In the genomic region with DNA sequence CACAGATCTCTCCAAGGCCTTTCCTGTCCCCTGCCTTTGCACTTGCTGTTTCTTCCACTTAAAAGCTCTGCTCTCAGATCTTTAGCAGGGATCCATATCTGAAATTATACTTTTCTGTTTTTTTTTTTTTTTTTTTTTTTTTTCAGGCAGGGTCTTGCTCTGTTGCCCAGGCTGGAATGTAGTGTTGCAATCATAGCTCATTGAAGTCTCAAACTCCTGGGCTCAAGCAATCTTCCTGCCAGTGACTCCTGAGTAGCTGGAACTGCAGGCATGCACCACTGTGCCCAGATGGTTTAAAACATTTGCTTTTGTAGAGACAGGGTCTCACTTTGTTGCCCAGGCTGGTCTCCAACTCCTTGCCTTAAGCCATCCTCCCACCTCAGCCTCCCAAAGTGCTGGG, we compare ENCODE assay signal across 16 cellular contexts. TPM values are rescaled to one million over a fixed set of nuclear protein-coding genes. Genes with fewer than 3 reads are reported as not detected.
DNase-seq lines count a peak whose midpoint lies in the region; ATAC-seq, FAIRE-seq and TF ChIP-seq lines count a peak whose summit lies in the region.
"Had no signal": no experiment of that assay in that cellular context is flagged by ENCODE, and none has a peak within 500 bp of the region (broad histone marks: within the 10 kb centered on the region; RNA-seq: fewer than 3 reads in every experiment).

No MANE protein-coding gene starts in this region.

- TF ChIP-seq CTCF in AG10803 (conservative IDR thresholded peaks at IDR 0.05; ENCODE audit: low read length) = no peak
- TF ChIP-seq CTCF in PC-3 (conservative IDR thresholded peaks at IDR 0.05; ENCODE audit: low read depth, low read length) = no peak
- no peak for TF ChIP-seq CTCF in endothelial cell of umbilical vein (IDR thresholded peaks at IDR 0.05; ENCODE audit: extremely low read depth in 1 of 2, insufficient read depth in 1 of 2, low read depth in 1 of 2, low read length in 2 of 2)
- no peak for TF ChIP-seq CTCF in adrenal gland (IDR thresholded peaks at IDR 0.05)

- peak; percentile 44 for FAIRE-seq in endothelial cell of umbilical vein (lab: Jason Lieb, UNC)
- FAIRE-seq: urothelium cell line had no signal

- H3K4me3 Mint-ChIP-seq in activated T-helper 17 cell treated with anti-CD3 and anti-CD28 coated beads, Interleukin-2, amount 50 U/mL, for 72 hours = no peak overlapping the region
- H3K4me3 Mint-ChIP-seq: activated naive CD8-positive, alpha-beta T cell treated with anti-CD3 and anti-CD28 coated beads, Interleukin-2, amount 50 U/mL, for 24 hours had no signal

- H3K36me3 Mint-ChIP-seq in activated T-helper 17 cell treated with anti-CD3 and anti-CD28 coated beads, Interleukin-2, amount 50 U/mL, for 72 hours (ENCODE audit: low read depth) = no peaks in the 10 kb centered on the region

- peaks cover 31% of the 10 kb centered on the region for H3F3A ChIP-seq in PC-3 (ENCODE audit: low read length, unreplicated experiment)

- H4K20me1 ChIP-seq in PC-3 (ENCODE audit: low read length) (no peaks in the 10 kb centered on the region), endothelial cell of umbilical vein (replicated peaks; ENCODE audit: control insufficient read depth, extremely low read depth, insufficient read depth, low read length) (no peaks in the 10 kb centered on the region)

- H3K27ac ChIP-seq in PC-3 (ENCODE audit: low read length) (peak overlapping the region; percentile 89), endothelial cell of umbilical vein (ENCODE audit: insufficient read depth, low read depth, low read length) (peak overlapping the region; percentile 82), adrenal gland (peak overlapping the region in 1 of 5 donors; percentile 8)

- CTCF ChIA-PET in PC-3 (lab: Charles Lee) (interaction anchor here (0.6 to 1.8 kb wide), 8 partner anchors 7 to 960 kb away, joined by 3 to 11 read pairs (median 4); no protein-coding TSS in a partner anchor), endothelial cell of umbilical vein (lab: Charles Lee) (interaction anchor here (0.6 to 7.5 kb wide), 15 partner anchors 9 to 69 kb away, joined by 3 to 60 read pairs (median 7); no protein-coding TSS in a partner anchor)

- H3K4me2 ChIP-seq in PC-3 (ENCODE audit: low read length) (peak overlapping the region; percentile 69), endothelial cell of umbilical vein (ENCODE audit: insufficient read depth, low read length) (peak overlapping the region; percentile 74)

- H2AFZ ChIP-seq in PC-3 (ENCODE audit: low read length) = no peak overlapping the region
- H2AFZ ChIP-seq in endothelial cell of umbilical vein (ENCODE audit: low read depth, low read length) = peak overlapping the region; percentile 22

- intact Hi-C loops in PC-3 (cut with micrococcal nuclease) = loop anchor here (1.0 to 10.0 kb wide), 4 partner anchors 8 to 959 kb away; a partner anchor contains a TSS
- intact Hi-C loops in endothelial cell of umbilical vein (cut with micrococcal nuclease) = loop anchor here (2.0 kb wide), 1 partner anchor 19 kb away; no protein-coding TSS in a partner anchor
- intact Hi-C loops in posterior vena cava (cut with DNase I) = loop anchor here in 1 of 2 donors (5.0 kb wide), 1 partner anchor 56 kb away; no protein-coding TSS in a partner anchor
- intact Hi-C loops in adrenal gland (cut with DNase I) = no loop called here

- H3K9me1 ChIP-seq in endothelial cell of umbilical vein (replicated peaks; ENCODE audit: control insufficient read depth, extremely low read depth, insufficient read depth, low read length) = no peaks in the 10 kb centered on the region

- H3K27me3 ChIP-seq in PC-3 (ENCODE audit: low read length) = no peaks in the 10 kb centered on the region
- no peaks in the 10 kb centered on the region for H3K27me3 ChIP-seq in endothelial cell of umbilical vein (ENCODE audit: control insufficient read depth in 2 of 2, insufficient read depth in 2 of 2, low read length in 2 of 2)
- no peaks in the 10 kb centered on the region for H3K27me3 ChIP-seq in adrenal gland

- H3K9ac ChIP-seq in PC-3 (ENCODE audit: low read length) = peak overlapping the region; percentile 62
- H3K9ac ChIP-seq in endothelial cell of umbilical vein (replicated peaks; ENCODE audit: extremely low read depth, insufficient read depth, low read length) = peak overlapping the region; percentile 58

- H3K9me3 ChIP-seq in PC-3 (ENCODE audit: low read length) = no peaks in the 10 kb centered on the region
- no peaks in the 10 kb centered on the region for H3K9me3 ChIP-seq in endothelial cell of umbilical vein (replicated peaks; ENCODE audit: control insufficient read depth, insufficient read depth, low read length)
- no peaks in the 10 kb centered on the region for H3K9me3 ChIP-seq in adrenal gland (replicated peaks in 1 of 3)
- H3K9me3 ChIP-seq: HAP-1 had no signal

- H3K4me3 ChIP-seq in AG10803 (ENCODE audit: low read length) = no peak overlapping the region
- peak overlapping the region; percentile 4; the same call in 1 of the 2 replicates for H3K4me3 ChIP-seq in PC-3 (ENCODE audit: low read length)
- H3K4me3 ChIP-seq in endothelial cell of umbilical vein (replicated peaks in 1 of 3; ENCODE audit: insufficient read depth in 1 of 3, low read depth in 1 of 3, low read length in 3 of 3) = no peak overlapping the region
- no peak overlapping the region for H3K4me3 ChIP-seq in adrenal gland
- H3K4me3 ChIP-seq: HAP-1 had no signal

- peaks cover 70% of the 10 kb centered on the region for H3K4me1 ChIP-seq in PC-3 (ENCODE audit: insufficient read depth, low read length)
- H3K4me1 ChIP-seq in endothelial cell of umbilical vein (ENCODE audit: control insufficient read depth, extremely low read depth, insufficient read depth, low read length) = peaks cover 62% of the 10 kb centered on the region
- peaks cover 0 to 18% of the 10 kb centered on the region in 2 donors for H3K4me1 ChIP-seq in adrenal gland (replicated peaks in 1 of 2)

- ATAC-seq in PC-3 = peak; percentile 5
- no peak for ATAC-seq in activated T-helper 17 cell treated with anti-CD3 and anti-CD28 coated beads, Interleukin-2, amount 50 U/mL, for 72 hours (replicated peaks)
- ATAC-seq: activated naive CD8-positive, alpha-beta T cell treated with anti-CD3 and anti-CD28 coated beads, Interleukin-2, amount 50 U/mL, for 24 hours; Right ventricle myocardium inferior; sciatic nerve had no signal

- H3K79me2 ChIP-seq in PC-3 (ENCODE audit: low read length) = no peaks in the 10 kb centered on the region
- H3K79me2 ChIP-seq in endothelial cell of umbilical vein (ENCODE audit: control insufficient read depth, insufficient read depth, low read length) = no peaks in the 10 kb centered on the region

- H3K27ac Mint-ChIP-seq in activated T-helper 17 cell treated with anti-CD3 and anti-CD28 coated beads, Interleukin-2, amount 50 U/mL, for 72 hours = no peak overlapping the region
- H3K27ac Mint-ChIP-seq: activated naive CD8-positive, alpha-beta T cell treated with anti-CD3 and anti-CD28 coated beads, Interleukin-2, amount 50 U/mL, for 24 hours had no signal

- H3K9me3 Mint-ChIP-seq in activated T-helper 17 cell treated with anti-CD3 and anti-CD28 coated beads, Interleukin-2, amount 50 U/mL, for 72 hours = no peaks in the 10 kb centered on the region
- H3K9me3 Mint-ChIP-seq: activated naive CD8-positive, alpha-beta T cell treated with anti-CD3 and anti-CD28 coated beads, Interleukin-2, amount 50 U/mL, for 24 hours had no signal

- TF ChIP-seq POLR2A in endothelial cell of umbilical vein (IDR thresholded peaks at IDR 0.05; ENCODE audit: low read depth, low read length) (no peak), adrenal gland (IDR thresholded peaks at IDR 0.05) (no peak)

- H3K27me3 Mint-ChIP-seq in activated T-helper 17 cell treated with anti-CD3 and anti-CD28 coated beads, Interleukin-2, amount 50 U/mL, for 72 hours = peaks cover 3% of the 10 kb centered on the region

- H3K36me3 ChIP-seq in PC-3 (ENCODE audit: low read depth, low read length) (no peaks in the 10 kb centered on the region), endothelial cell of umbilical vein (ENCODE audit: control insufficient read depth in 2 of 2, extremely low read depth in 1 of 2, insufficient read depth in 2 of 2, low read length in 2 of 2) (no peaks in the 10 kb centered on the region), adrenal gland (replicated peaks in 1 of 2) (no peaks in the 10 kb centered on the region)
- H3K36me3 ChIP-seq: HAP-1 had no signal

- POLR2A ChIA-PET in PC-3 (lab: Charles Lee; ENCODE audit: unreplicated experiment) (interaction anchor here (0.5 to 1.4 kb wide), 6 partner anchors 7 to 724 kb away, joined by 3 to 22 read pairs (median 6); a partner anchor contains a TSS), endothelial cell of umbilical vein (lab: Charles Lee) (interaction anchor here (1.5 to 1.8 kb wide), 3 partner anchors 18 to 29 kb away, joined by 3 to 9 read pairs (median 4); no protein-coding TSS in a partner anchor)

- no peaks in the 10 kb centered on the region for H3K9me2 ChIP-seq in PC-3 (replicated peaks; ENCODE audit: low read length)

- peaks cover 10% of the 10 kb centered on the region for H3K4me1 Mint-ChIP-seq in activated T-helper 17 cell treated with anti-CD3 and anti-CD28 coated beads, Interleukin-2, amount 50 U/mL, for 72 hours

- peak; percentile 58 for DNase-seq in AG10803 (ENCODE audit: low read depth)
- DNase-seq in PC-3 = no peak
- no peak for DNase-seq in endothelial cell of umbilical vein (ENCODE audit: low read depth, low spot score)
- DNase-seq in posterior vena cava (ENCODE audit: low spot score) = peak; percentile 18
- no peak for DNase-seq in adrenal gland
- no peak for DNase-seq in midbrain (lab: John Stamatoyannopoulos, UW)
- no peak for DNase-seq in GF-D8 (lab: John Stamatoyannopoulos, UW)
- DNase-seq: activated CD4-positive, alpha-beta T cell treated with anti-CD3 and anti-CD28 coated beads for 48 hours; activated naive CD8-positive, alpha-beta T cell treated with anti-CD3 and anti-CD28 coated beads, Interleukin-2, amount 50 U/mL, for 24 hours; activated T-cell treated with anti-CD3 and anti-CD28 coated beads, Interleukin-2, amount 50 U/mL, for 1 hour; NCI-H82 had no signal

- dilution Hi-C loops in endothelial cell of umbilical vein (cut with MboI; ENCODE audit: extremely low pct_ligation_motif_present, low sequenced_read_pairs) = no loop called here

- BruUV-seq in PC-3 (replicated peaks; lab: Mats Ljungman, UMichigan) (no TSS peak), endothelial cell of umbilical vein (replicated peaks; lab: Mats Ljungman, UMichigan) (no TSS peak)

RNA-seq across cellular contexts. Expression of a gene that starts 5.0 kb away (rescaled TPM):
- total RNA-seq in PC-3 (2014; rRNA removed) = 186 and 212 TPM in 2 replicates
- 78.4 and 100 TPM in 2 replicates for total RNA-seq in endothelial cell of umbilical vein
- 166 and 189 TPM in 2 replicates for polyA plus RNA-seq in endothelial cell of umbilical vein
- polyA plus RNA-seq in endothelial cell of umbilical vein (2011; cell fraction: cytosol; rRNA removed) = 105 and 118 TPM in 2 replicates
- 69.7 and 75.3 TPM in 2 replicates for polyA plus RNA-seq in endothelial cell of umbilical vein (2011; cell fraction: nucleus; rRNA removed)
- polyA plus RNA-seq in endothelial cell of umbilical vein (2012) = 50.5 and 94.9 TPM in 2 replicates
- polyA minus RNA-seq in endothelial cell of umbilical vein = 120 and 174 TPM in 2 replicates
- 10.7 TPM for polyA minus RNA-seq in endothelial cell of umbilical vein (2011; cell fraction: cytosol; rRNA and poly(A)+ RNA removed)
- 50.8 and 57.3 TPM in 2 replicates for polyA minus RNA-seq in endothelial cell of umbilical vein (2011; cell fraction: nucleus; rRNA and poly(A)+ RNA removed)
- total RNA-seq in posterior vena cava = 10 to 100 TPM; 44.6 to 45.6 TPM
- 10 to 100 TPM in 1 of 2 donors, 1 to 10 TPM in 1; 4.9 to 12.7 TPM for total RNA-seq in activated T-helper 17 cell treated with anti-CD3 and anti-CD28 coated beads, Interleukin-2, amount 50 U/mL, for 72 hours
- 10 to 100 TPM in 6 of 8 donors, 1 to 10 TPM in 2; 6.9 to 13.6 (median 10.8) TPM for total RNA-seq in adrenal gland
- polyA plus RNA-seq in adrenal gland = 10 to 100 TPM in 1 of 3 donors, 1 to 10 TPM in 2; 5.6 to 14.8 (median 8.6) TPM

RNA-seq across cellular contexts. Expression of a gene that starts 29.5 kb away (rescaled TPM):
- total RNA-seq in PC-3 (2014; rRNA removed) (0.40 TPM in 1 of 2 replicates, not detected in the other), endothelial cell of umbilical vein (not detected in 2 replicates), posterior vena cava (1 to 10 TPM in 1 of 2 donors, under 1 TPM in 1; 0.71 to 3.0 TPM), adrenal gland (under 1 TPM in 6 of 8 donors, not detected in 2; 0.11 to 0.55 (median 0.35) TPM)
- polyA plus RNA-seq in endothelial cell of umbilical vein (0.19 and 0.22 TPM in 2 replicates), adrenal gland (under 1 TPM in 2 of 3 donors, not detected in 1; 0.33 to 0.37 TPM)
- polyA plus RNA-seq in endothelial cell of umbilical vein (2011; cell fraction: cytosol; rRNA removed) = 0.14 and 0.20 TPM in 2 replicates
- polyA plus RNA-seq in endothelial cell of umbilical vein (2011; cell fraction: nucleus; rRNA removed) = 0.11 TPM in 1 of 2 replicates, not detected in the other
- 0.11 and 0.24 TPM in 2 replicates for polyA plus RNA-seq in endothelial cell of umbilical vein (2012)
- 0.21 TPM in 1 of 2 replicates, not detected in the other for polyA minus RNA-seq in endothelial cell of umbilical vein
- not detected for polyA minus RNA-seq in endothelial cell of umbilical vein (2011; cell fraction: cytosol; rRNA and poly(A)+ RNA removed)
- polyA minus RNA-seq in endothelial cell of umbilical vein (2011; cell fraction: nucleus; rRNA and poly(A)+ RNA removed) = not detected in 2 replicates
- not detected for total RNA-seq in activated T-helper 17 cell treated with anti-CD3 and anti-CD28 coated beads, Interleukin-2, amount 50 U/mL, for 72 hours

Comparison
In these comparisons a context has a peak if more than half of its experiments do, and no peak if none do; other contexts are left out.
1. DNase-seq: peak in AG10803 (single experiment) and posterior vena cava (single experiment); none in PC-3 (single experiment), endothelial cell of umbilical vein (single experiment), adrenal gland (0 of 7), midbrain (single experiment) and GF-D8 (single experiment).
2. intact Hi-C loops: an anchor here in PC-3 (1.0 to 10.0 kb wide) and endothelial cell of umbilical vein (2.0 kb wide); none called in adrenal gland.